9 cellular contexts compared by ENCODE assay signal in the genomic region with DNA sequence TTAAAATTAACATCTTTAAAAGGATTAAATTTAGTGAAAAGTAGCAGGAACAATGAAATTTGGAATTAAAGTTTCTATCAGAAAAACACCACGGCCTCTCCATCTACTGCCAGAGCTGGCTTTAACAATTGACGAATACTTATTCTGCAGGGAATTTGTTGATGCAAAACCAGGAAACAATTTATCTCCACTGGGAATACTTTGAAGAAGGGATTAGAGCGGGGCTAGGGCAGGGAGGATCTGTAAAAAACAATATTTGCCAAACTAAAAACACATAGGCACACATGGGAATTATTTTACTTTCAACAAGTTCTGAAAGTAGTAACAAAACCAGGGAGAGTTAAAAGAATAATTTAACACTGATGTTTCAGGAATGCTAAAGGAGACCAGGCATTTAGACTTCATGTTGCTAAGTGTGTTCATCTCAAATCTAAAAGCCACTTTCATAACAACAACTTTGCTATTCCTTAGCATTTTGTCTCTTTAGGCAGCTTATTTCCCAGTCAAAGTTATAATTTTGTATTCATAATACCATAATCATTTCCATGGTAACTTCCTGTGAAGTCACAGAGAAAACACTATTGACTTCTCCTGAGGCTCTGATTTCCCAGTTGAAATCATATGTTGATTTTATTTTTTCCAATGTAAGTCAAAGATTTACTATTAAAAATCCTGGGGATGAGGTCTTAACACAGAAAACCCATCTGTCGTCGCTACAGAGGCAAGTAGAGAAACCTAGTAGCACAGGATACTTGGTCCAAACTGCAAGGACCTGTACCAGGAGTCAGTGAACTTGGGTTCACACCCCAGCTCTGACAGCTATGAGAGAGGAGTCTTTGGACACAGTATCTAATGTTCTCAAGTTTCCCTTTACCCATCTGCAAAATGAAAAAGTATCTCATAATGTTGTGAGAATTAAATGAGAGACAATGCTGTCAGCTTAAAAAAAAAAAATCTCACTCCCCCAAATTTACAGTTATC.
DNase-seq lines count a peak whose midpoint lies in the region; ATAC-seq, FAIRE-seq and TF ChIP-seq lines count a peak whose summit lies in the region.
"Had no signal": no experiment of that assay in that cellular context is flagged by ENCODE, and none has a peak within 500 bp of the region (broad histone marks: within the 10 kb centered on the region; RNA-seq: fewer than 3 reads in every experiment).

No MANE protein-coding gene starts in this region.

- H3K4me2 ChIP-seq in fibroblast of lung (ENCODE audit: extremely low read depth, insufficient read depth, low read length) = peak overlapping the region; percentile 42

- no peak for FAIRE-seq in GM12891 (lab: Jason Lieb, UNC)

- H4K20me1 ChIP-seq in fibroblast of lung (ENCODE audit: control insufficient read depth, extremely low read depth, insufficient read depth, low read length) = no peaks in the 10 kb centered on the region

- peak overlapping the region; percentile 57 for H3K4me3 ChIP-seq in ACC112 (ENCODE audit: low read depth, low read length)
- no peak overlapping the region for H3K4me3 ChIP-seq in fibroblast of lung (replicated peaks in 1 of 4; ENCODE audit: control extremely low read depth in 1 of 4, insufficient read depth in 1 of 4, low read depth in 3 of 4, low read length in 4 of 4)

- H3K36me3 Mint-ChIP-seq in nephron (ENCODE audit: low read depth) = peaks cover 3% of the 10 kb centered on the region
- H3K36me3 Mint-ChIP-seq: CD8-positive, alpha-beta memory T cell had no signal

- no peaks in the 10 kb centered on the region for H3K9me3 ChIP-seq in fibroblast of lung (ENCODE audit: control insufficient read depth, insufficient read depth, low read depth, low read length)

- H3K36me3 ChIP-seq in ACC112 (ENCODE audit: insufficient read depth, low read length) (peaks cover 10% of the 10 kb centered on the region; the same call in 1 of the 2 replicates), fibroblast of lung (ENCODE audit: control insufficient read depth, insufficient read depth, low read length) (no peaks in the 10 kb centered on the region)

- H3K27ac ChIP-seq in ACC112 (ENCODE audit: low read depth, low read length) = peak overlapping the region; percentile 95
- peak overlapping the region; percentile 68 for H3K27ac ChIP-seq in fibroblast of lung (ENCODE audit: insufficient read depth, low read length)

- TF ChIP-seq CTCF in fibroblast of lung (conservative IDR thresholded peaks at IDR 0.05 in 1 of 2, IDR thresholded peaks at IDR 0.05 in 1 of 2; ENCODE audit: low read depth in 1 of 2, low read length in 2 of 2) (no peak), nephron (IDR thresholded peaks at IDR 0.05; ENCODE audit: unreplicated experiment in 3 of 3) (no peak)

- peaks cover 3% of the 10 kb centered on the region for H3K9me3 Mint-ChIP-seq in nephron

- peak overlapping the region; percentile 44 to 86 (median 84) for H3K27ac Mint-ChIP-seq in nephron
- H3K27ac Mint-ChIP-seq: CD8-positive, alpha-beta memory T cell had no signal

- no peaks in the 10 kb centered on the region for H3K27me3 ChIP-seq in ACC112 (ENCODE audit: insufficient read depth, low read length)
- no peaks in the 10 kb centered on the region for H3K27me3 ChIP-seq in fibroblast of lung (ENCODE audit: control insufficient read depth, insufficient read depth, low read length)

- H3K4me1 ChIP-seq in ACC112 (ENCODE audit: control insufficient read depth, insufficient read depth, low read length, unreplicated experiment) = peaks cover 55% of the 10 kb centered on the region
- peaks cover 8% of the 10 kb centered on the region for H3K4me1 ChIP-seq in fibroblast of lung (ENCODE audit: control insufficient read depth, extremely low read depth, insufficient read depth, low read length)

- ATAC-seq in HG03354 (IDR thresholded peaks at IDR 0.05; ENCODE audit: poor library complexity, severe bottlenecking, unreplicated experiment) (peak; percentile 51), HG02840 (IDR thresholded peaks at IDR 0.05; ENCODE audit: low FRiP score, unreplicated experiment) (no peak), HG02763 (IDR thresholded peaks at IDR 0.05; ENCODE audit: unreplicated experiment) (no peak)

- peak overlapping the region; percentile 7 for H2AFZ ChIP-seq in ACC112 (ENCODE audit: low read length, unreplicated experiment)
- no peak overlapping the region for H2AFZ ChIP-seq in fibroblast of lung (ENCODE audit: low read length)

- TF ChIP-seq POLR2A in GM12891 (IDR thresholded peaks at IDR 0.05; ENCODE audit: low read depth, low read length) = no peak

- H3K79me2 ChIP-seq in ACC112 (ENCODE audit: control insufficient read depth, insufficient read depth, low read length, unreplicated experiment) (peaks cover 82% of the 10 kb centered on the region), fibroblast of lung (ENCODE audit: control insufficient read depth, insufficient read depth, low read length) (peaks cover 32% of the 10 kb centered on the region)

- H3K9ac ChIP-seq in fibroblast of lung (ENCODE audit: insufficient read depth, low read length) = no peak overlapping the region

- peaks cover 55% of the 10 kb centered on the region for H3K4me1 Mint-ChIP-seq in nephron
- H3K4me1 Mint-ChIP-seq: CD8-positive, alpha-beta memory T cell had no signal

- peak overlapping the region in 2 of 3 experiments; percentile 1 for H3K4me3 Mint-ChIP-seq in nephron
- H3K4me3 Mint-ChIP-seq: CD8-positive, alpha-beta memory T cell had no signal

- H3K27me3 Mint-ChIP-seq in nephron (ENCODE audit: low read depth) = no peaks in the 10 kb centered on the region

- DNase-seq in fibroblast of lung (ENCODE audit: low read depth in 2 of 2) (peak in 1 of 2 donors; percentile 42), GM12891 (ENCODE audit: insufficient read length, low spot score) (no peak)
- DNase-seq in activated naive CD4-positive, alpha-beta T cell treated with Interleukin-2 at 50 U/mL for 16 hours = no peak
- DNase-seq: CD8-positive, alpha-beta memory T cell had no signal

TF ChIP-seq in GM12891, 5 proteins besides CTCF, POLR2A, EP300 and RAD21:
- TF ChIP-seq POU2F2 (IDR thresholded peaks at IDR 0.05; ENCODE audit: low read depth, low read length) = no peak
- TF ChIP-seq SPI1 (IDR thresholded peaks at IDR 0.05; ENCODE audit: low read depth, low read length) = no peak
- no peak for TF ChIP-seq PAX5 (IDR thresholded peaks at IDR 0.05; ENCODE audit: insufficient read depth, low read length, severe bottlenecking)
- TF ChIP-seq POLR2AphosphoS5 (IDR thresholded peaks at IDR 0.05; ENCODE audit: low read depth, low read length) = no peak
- TF ChIP-seq TAF1 (IDR thresholded peaks at IDR 0.05; ENCODE audit: low read depth, low read length) = no peak
